In genomic region chr17:66963521-66964082, GRCh38 we compare ENCODE assay signal across 11 cellular contexts. TPM values are rescaled to one million over a fixed set of nuclear protein-coding genes. Genes with fewer than 3 reads are reported as not detected.
DNase-seq lines count a peak whose midpoint lies in the region; FAIRE-seq and TF ChIP-seq lines count a peak whose summit lies in the region.
"Had no signal": no experiment of that assay in that cellular context is flagged by ENCODE, and none has a peak within 500 bp of the region (broad histone marks: within the 10 kb centered on the region; RNA-seq: fewer than 3 reads in every experiment).

No MANE protein-coding gene starts in this region.

- H3K36me3 Mint-ChIP-seq in activated naive CD8-positive, alpha-beta T cell, result no peaks in the 10 kb centered on the region
- no peaks in the 10 kb centered on the region for H3K36me3 Mint-ChIP-seq in mesothelial cell of epicardium

- H3K27ac Mint-ChIP-seq in activated naive CD8-positive, alpha-beta T cell, result no peak overlapping the region
- peak overlapping the region; percentile 39 for H3K27ac Mint-ChIP-seq in mesothelial cell of epicardium

- H3K27me3 Mint-ChIP-seq in activated naive CD8-positive, alpha-beta T cell, result peaks cover 38% of the 10 kb centered on the region
- peaks cover 73% of the 10 kb centered on the region for H3K27me3 Mint-ChIP-seq in mesothelial cell of epicardium (ENCODE audit: low read depth)

- FAIRE-seq in H54 (lab: Jason Lieb, UNC), result no peak

- peaks cover 36% of the 10 kb centered on the region for H3K4me1 ChIP-seq in BE2C
- no peaks in the 10 kb centered on the region for H3K4me1 ChIP-seq in HEK293 (ENCODE audit: control insufficient read depth, insufficient read depth, low read length)

- no peaks in the 10 kb centered on the region for H3K9me3 Mint-ChIP-seq in activated naive CD8-positive, alpha-beta T cell (ENCODE audit: low read depth)
- no peaks in the 10 kb centered on the region for H3K9me3 Mint-ChIP-seq in mesothelial cell of epicardium

- H3K4me1 Mint-ChIP-seq in activated naive CD8-positive, alpha-beta T cell (ENCODE audit: low read depth), result peaks cover 13% of the 10 kb centered on the region
- H3K4me1 Mint-ChIP-seq in mesothelial cell of epicardium, result peaks cover 26% of the 10 kb centered on the region

- H3K4me3 Mint-ChIP-seq in activated naive CD8-positive, alpha-beta T cell, result peak overlapping the region; percentile 74
- H3K4me3 Mint-ChIP-seq in mesothelial cell of epicardium, result peak overlapping the region; percentile 73

- no peaks in the 10 kb centered on the region for H3K27me3 ChIP-seq in BE2C

- H3K27ac ChIP-seq in HEK293 (ENCODE audit: extremely low read depth, low read depth, low read length), result no peak overlapping the region
- H3K27ac ChIP-seq: esophagus muscularis mucosa had no signal

- in situ Hi-C loops in GM13977 (cut with MboI; ENCODE audit: low pct_unique_long_range_greater_than_20kb, low sequenced_read_pairs, unreplicated experiment), result no loop called here

- H3K36me3 ChIP-seq in BE2C (peaks cover 4% of the 10 kb centered on the region; the same call in 1 of the 2 replicates), HEK293 (ENCODE audit: control insufficient read depth in 2 of 2, insufficient read depth in 1 of 2, low read length in 2 of 2) (no peaks in the 10 kb centered on the region)
- H3K36me3 ChIP-seq: esophagus muscularis mucosa had no signal

- peak overlapping the region; percentile 32 for H3K4me3 ChIP-seq in BE2C (ENCODE audit: low read depth, low read length)
- no peak overlapping the region for H3K4me3 ChIP-seq in HEK293 (ENCODE audit: low read depth, low read length)

- CTCF ChIA-PET in HEK293 (lab: Yijun Ruan, JAX), result interaction anchor here (0.6 kb wide), 1 partner anchor 38 kb away, joined by 3 read pairs; no protein-coding TSS in a partner anchor

- TF ChIP-seq CTCF in BE2C (IDR thresholded peaks at IDR 0.05; ENCODE audit: low read depth, low read length) (no peak), HEK293 (tag by site-specific recombination; IDR thresholded peaks at IDR 0.05) (no peak), mesothelial cell of epicardium (IDR thresholded peaks at IDR 0.05; ENCODE audit: unreplicated experiment) (no peak), GM13977 (IDR thresholded peaks at IDR 0.05; ENCODE audit: extremely low read depth, insufficient read depth, missing control alignments) (no peak)

- DNase-seq in BE2C (no peak), mesothelial cell of epicardium (ENCODE audit: low spot score in 2 of 2, unreplicated experiment in 2 of 2) (no peak), medulla oblongata (ENCODE audit: extremely low spot score) (no peak), H54 (ENCODE audit: insufficient read length, low spot score) (no peak), GM13977 (ENCODE audit: low spot score) (no peak), MV-4-11 (lab: John Stamatoyannopoulos, UW) (no peak)
- DNase-seq: activated CD4-positive, alpha-beta T cell treated with anti-CD3 and anti-CD28 coated beads, Interleukin-2, amount 50 U/mL, for 48 hours had no signal

- H3K9me3 ChIP-seq in BE2C (no peaks in the 10 kb centered on the region), HEK293 (ENCODE audit: control insufficient read depth, insufficient read depth, low read depth, low read length) (no peaks in the 10 kb centered on the region)
- H3K9me3 ChIP-seq: esophagus muscularis mucosa had no signal

- POLR2A ChIA-PET in HEK293 (lab: Yijun Ruan, JAX), result interaction anchor here (1.0 kb wide), 1 partner anchor 11 kb away, joined by 5 read pairs; no protein-coding TSS in a partner anchor

- TF ChIP-seq POLR2A in H54 (IDR thresholded peaks at IDR 0.05; ENCODE audit: low read depth, low read length), result no peak

TF ChIP-seq in HEK293, 187 proteins besides CTCF, POLR2A, EP300 and RAD21 (continues in another document):
- TF ChIP-seq ZNF549 (tag by site-specific recombination; IDR thresholded peaks at IDR 0.05), result no peak
- peak; percentile 59 for TF ChIP-seq ZNF600 (tag by site-specific recombination; IDR thresholded peaks at IDR 0.05)
- no peak for TF ChIP-seq ZBTB11 (tag by site-specific recombination; conservative IDR thresholded peaks at IDR 0.05; ENCODE audit: low read depth)
- no peak for TF ChIP-seq ZNF391 (tag by site-specific recombination; IDR thresholded peaks at IDR 0.05; ENCODE audit: borderline replicate concordance, low read depth)
- no peak for TF ChIP-seq ZNF335 (tag by site-specific recombination; conservative IDR thresholded peaks at IDR 0.05)
- TF ChIP-seq ZNF747 (tag by site-specific recombination; IDR thresholded peaks at IDR 0.05), result no peak
- no peak for TF ChIP-seq ZNF624 (tag by site-specific recombination; IDR thresholded peaks at IDR 0.05)
- no peak for TF ChIP-seq ZFP41 (tag by site-specific recombination; IDR thresholded peaks at IDR 0.05; ENCODE audit: borderline replicate concordance)
- no peak for TF ChIP-seq ZNF366 (tag by site-specific recombination; conservative IDR thresholded peaks at IDR 0.05)
- no peak for TF ChIP-seq SETDB1 (IDR thresholded peaks at IDR 0.05; ENCODE audit: insufficient read length, low read length)
- TF ChIP-seq ZNF140 (tag by site-specific recombination; IDR thresholded peaks at IDR 0.05), result no peak
- no peak for TF ChIP-seq MZF1 (tag by site-specific recombination; IDR thresholded peaks at IDR 0.05; ENCODE audit: borderline replicate concordance)
- no peak for TF ChIP-seq HOXA7 (CRISPR knock-in tag; IDR thresholded peaks at IDR 0.05; ENCODE audit: borderline replicate concordance)
- TF ChIP-seq HOXD13 (CRISPR knock-in tag; IDR thresholded peaks at IDR 0.05; ENCODE audit: borderline replicate concordance), result no peak
- no peak for TF ChIP-seq FEZF1 (tag by site-specific recombination; IDR thresholded peaks at IDR 0.05)
- no peak for TF ChIP-seq ZNF692 (tag by site-specific recombination; IDR thresholded peaks at IDR 0.05)
- no peak for TF ChIP-seq ZNF404 (tag by site-specific recombination; IDR thresholded peaks at IDR 0.05)
- no peak for TF ChIP-seq ELK4 (IDR thresholded peaks at IDR 0.05; ENCODE audit: borderline replicate concordance, low read depth, low read length)
- no peak for TF ChIP-seq ZNF433 (tag by site-specific recombination; IDR thresholded peaks at IDR 0.05; ENCODE audit: low read depth)
- no peak for TF ChIP-seq ZBTB20 (tag by site-specific recombination; IDR thresholded peaks at IDR 0.05)
- TF ChIP-seq RBAK (tag by site-specific recombination; IDR thresholded peaks at IDR 0.05), result no peak
- TF ChIP-seq KLF17 (tag by site-specific recombination; IDR thresholded peaks at IDR 0.05), result peak; percentile 63; the same call in 1 of the 2 replicates

RNA-seq across cellular contexts. Expression of gene CACNG4, which starts 0.9 kb away (rescaled TPM):
- 16.0 TPM for polyA plus RNA-seq in BE2C (2012; ENCODE audit: insufficient read depth, insufficient read length, low read depth)
- 9.5 to 10.4 TPM (median 10.1 TPM) in 3 replicates for total RNA-seq in mesothelial cell of epicardium
- total RNA-seq: Right ventricle myocardium inferior had no signal
